ENCODE assay signal across 1 cellular context in genomic region chr11:83285771-83286528, GRCh38.
TF ChIP-seq lines count a peak whose summit lies in the region.

CCDC90B (minus strand) TSS chr11:83286367; CDS start chr11:83285972, 395 bp downstream.

TF ChIP-seq in K562, 482 proteins besides CTCF, POLR2A, EP300 and RAD21 (continued from another document and continues in another):
- TF ChIP-seq MNT (conservative IDR thresholded peaks at IDR 0.05) = peak; percentile 78 to 86
- peak; percentile 99 for TF ChIP-seq RBFOX2 (IDR thresholded peaks at IDR 0.05; ENCODE audit: low read depth, low read length)
- TF ChIP-seq FOS (IDR thresholded peaks at IDR 0.05; ENCODE audit: extremely low read depth, insufficient read length) = no peak
- peak; percentile 97 for TF ChIP-seq KLF13 (tag; IDR thresholded peaks at IDR 0.05; ENCODE audit: borderline replicate concordance, low read depth)
- TF ChIP-seq ZC3H4 (CRISPR knock-in tag; IDR thresholded peaks at IDR 0.05; ENCODE audit: borderline replicate concordance) = no peak
- TF ChIP-seq PRDM10 (IDR thresholded peaks at IDR 0.05; ENCODE audit: partially characterized antibody) = peak; percentile 53
- no peak for TF ChIP-seq MTA2 (IDR thresholded peaks at IDR 0.05; ENCODE audit: low read depth)
- no peak for TF ChIP-seq ZZZ3 (IDR thresholded peaks at IDR 0.05)
- peak; percentile 9 for TF ChIP-seq BRD9 (IDR thresholded peaks at IDR 0.05; ENCODE audit: low read depth, partially characterized antibody)
- TF ChIP-seq FOSL1 (tag; conservative IDR thresholded peaks at IDR 0.05) = no peak
- no peak for TF ChIP-seq RBM14 (IDR thresholded peaks at IDR 0.05; ENCODE audit: borderline replicate concordance, insufficient read depth, low read depth, low read length)
- no peak for TF ChIP-seq PHB (CRISPR knock-in tag; IDR thresholded peaks at IDR 0.05)
- no peak for TF ChIP-seq CBX5 (IDR thresholded peaks at IDR 0.05; ENCODE audit: borderline replicate concordance, low read depth)
- no peak for TF ChIP-seq RBM25 (IDR thresholded peaks at IDR 0.05; ENCODE audit: low read depth, low read length, severe bottlenecking)
- TF ChIP-seq SNIP1 (IDR thresholded peaks at IDR 0.05; ENCODE audit: low read depth) = peak; percentile 84
- peak; percentile 59; the same call in 1 of the 2 replicates for TF ChIP-seq PHTF2 (CRISPR knock-in tag; IDR thresholded peaks at IDR 0.05)
- TF ChIP-seq IRF1 (CRISPR knock-in tag; IDR thresholded peaks at IDR 0.05; ENCODE audit: borderline replicate concordance) = no peak
- TF ChIP-seq SRSF7 (optimal IDR thresholded peaks at IDR 0.05; ENCODE audit: low read depth, low read length) = no peak
- TF ChIP-seq PML (IDR thresholded peaks at IDR 0.05; ENCODE audit: low read length) = no peak; the same call in none of the 2 replicates
- TF ChIP-seq ZNF609 (CRISPR knock-in tag; IDR thresholded peaks at IDR 0.05; ENCODE audit: borderline replicate concordance) = 0 out of 2 replicates have a peak, but pooled peaks have one; percentile 66
- TF ChIP-seq NKRF (IDR thresholded peaks at IDR 0.05; ENCODE audit: borderline replicate concordance) = peak; percentile 91
- peak; percentile 83 for TF ChIP-seq RNF2 (IDR thresholded peaks at IDR 0.05)
- TF ChIP-seq SAFB2 (IDR thresholded peaks at IDR 0.05; ENCODE audit: borderline replicate concordance, low read depth, low read length, severe bottlenecking) = no peak
- TF ChIP-seq HBP1 (CRISPR knock-in tag; IDR thresholded peaks at IDR 0.05) = no peak
- TF ChIP-seq CCNT2 (IDR thresholded peaks at IDR 0.05; ENCODE audit: borderline replicate concordance, extremely low read depth, insufficient read length, low read depth, low read length) = peak; percentile 25
- TF ChIP-seq POLR2H (tag; IDR thresholded peaks at IDR 0.05; ENCODE audit: low read depth) = peak; percentile 95
- peak; percentile 90 for TF ChIP-seq TEAD4 (IDR thresholded peaks at IDR 0.05; ENCODE audit: low read length)
- no peak for TF ChIP-seq TEAD4 (CRISPR knock-in tag; IDR thresholded peaks at IDR 0.05; ENCODE audit: borderline replicate concordance)
- TF ChIP-seq POLR2G (IDR thresholded peaks at IDR 0.05; ENCODE audit: low read depth, low read length) = peak; percentile 99
- TF ChIP-seq TBL1XR1 (IDR thresholded peaks at IDR 0.05; ENCODE audit: low read length in 2 of 2) = 0 out of 4 replicates have a peak, but pooled peaks of 1 of the 2 experiments have one; percentile 54
- peak; percentile 62; the same call in 1 of the 2 replicates for TF ChIP-seq BRD4 (IDR thresholded peaks at IDR 0.05)
- TF ChIP-seq SETDB1 (IDR thresholded peaks at IDR 0.05; ENCODE audit: low read length) = no peak
- TF ChIP-seq ARNT (IDR thresholded peaks at IDR 0.05) = peak in 1 of 2 experiments; percentile 90; a peak in 2 of 4 replicates
- no peak for TF ChIP-seq KLF16 (IDR thresholded peaks at IDR 0.05)
- peak; percentile 32 for TF ChIP-seq PCBP1 (IDR thresholded peaks at IDR 0.05; ENCODE audit: low read depth, low read length, poor library complexity, severe bottlenecking)
- TF ChIP-seq SIN3A (IDR thresholded peaks at IDR 0.05; ENCODE audit: borderline replicate concordance in 2 of 2, control insufficient read depth in 1 of 2, low read depth in 2 of 2, low read length in 2 of 2) = peak; percentile 66 to 91; a peak in 3 of 4 replicates
- TF ChIP-seq ZNF583 (CRISPR knock-in tag; IDR thresholded peaks at IDR 0.05) = peak; percentile 75; the same call in 1 of the 2 replicates
- TF ChIP-seq NFE2 (IDR thresholded peaks at IDR 0.05; ENCODE audit: low read depth) = peak; percentile 48
- TF ChIP-seq KDM5B (IDR thresholded peaks at IDR 0.05; ENCODE audit: insufficient replicate concordance, low read depth, low read length) = peak; percentile 95
- TF ChIP-seq HMBOX1 (IDR thresholded peaks at IDR 0.05) = no peak
- no peak for TF ChIP-seq MCM5 (IDR thresholded peaks at IDR 0.05; ENCODE audit: low read depth)
- TF ChIP-seq ZBTB12 (CRISPR knock-in tag; IDR thresholded peaks at IDR 0.05) = peak; percentile 89
- no peak for TF ChIP-seq ZNF445 (CRISPR knock-in tag; IDR thresholded peaks at IDR 0.05; ENCODE audit: low read depth)
- TF ChIP-seq BACH1 (tag; IDR thresholded peaks at IDR 0.05) = peak; percentile 71; the same call in 1 of the 2 replicates
- TF ChIP-seq HNRNPLL (IDR thresholded peaks at IDR 0.05; ENCODE audit: low read depth, low read length, poor library complexity, severe bottlenecking) = peak; percentile 53
- no peak for TF ChIP-seq U2AF2 (optimal IDR thresholded peaks at IDR 0.05; ENCODE audit: low read depth, low read length)
- no peak for TF ChIP-seq ZNF551 (CRISPR knock-in tag; IDR thresholded peaks at IDR 0.05)
- no peak for TF ChIP-seq STAT5B (CRISPR knock-in tag; IDR thresholded peaks at IDR 0.05)
- TF ChIP-seq HDAC3 (IDR thresholded peaks at IDR 0.05; ENCODE audit: borderline replicate concordance, partially characterized antibody) = no peak
- TF ChIP-seq ZNF57 (CRISPR knock-in tag; IDR thresholded peaks at IDR 0.05) = no peak
- TF ChIP-seq NR2F6 (CRISPR knock-in tag; IDR thresholded peaks at IDR 0.05) = no peak
- no peak for TF ChIP-seq MEF2A (IDR thresholded peaks at IDR 0.05; ENCODE audit: control insufficient read depth, low read depth, low read length)
- peak; percentile 62; the same call in 1 of the 2 replicates for TF ChIP-seq ZSCAN32 (CRISPR knock-in tag; IDR thresholded peaks at IDR 0.05)
- TF ChIP-seq NUFIP1 (IDR thresholded peaks at IDR 0.05; ENCODE audit: partially characterized antibody) = no peak
